16 cellular contexts compared by ENCODE assay signal in genomic region chr3:43584043-43584826, GRCh38. TPM values are rescaled to one million over a fixed set of nuclear protein-coding genes. Genes with fewer than 3 reads are reported as not detected.
DNase-seq lines count a peak whose midpoint lies in the region; ATAC-seq, FAIRE-seq and TF ChIP-seq lines count a peak whose summit lies in the region.
"Had no signal": no experiment of that assay in that cellular context is flagged by ENCODE, and none has a peak within 500 bp of the region (broad histone marks: within the 10 kb centered on the region; RNA-seq: fewer than 3 reads in every experiment).

No MANE protein-coding gene starts in this region.

- peak; percentile 66 for FAIRE-seq in bronchial epithelial cell (lab: Jason Lieb, UNC)

- no peaks in the 10 kb centered on the region for H3K79me1 ChIP-seq in trophoblast cell (ENCODE audit: low read length)

- no peak overlapping the region for H3K27ac ChIP-seq in trophoblast cell (ENCODE audit: low read depth, low read length)
- H3K27ac ChIP-seq: foreskin keratinocyte, ovary had no signal

- no peaks in the 10 kb centered on the region for H3K27me3 Mint-ChIP-seq in activated CD4-positive, alpha-beta memory T cell treated with anti-CD3 and anti-CD28 coated beads for 36 hours
- H3K27me3 Mint-ChIP-seq in activated CD4-positive, alpha-beta memory T cell treated with anti-CD3 and anti-CD28 coated beads, Interleukin-2, amount 10 ng/mL, durations not matched to agents 7 days and 5 days, result no peaks in the 10 kb centered on the region

- H4K12ac ChIP-seq in trophoblast cell (ENCODE audit: low read depth, low read length), result no peak overlapping the region

- H3K4me1 ChIP-seq in trophoblast cell (ENCODE audit: control insufficient read depth in 1 of 2, insufficient read depth in 2 of 2, low read length in 2 of 2), result no peaks in the 10 kb centered on the region
- H3K4me1 ChIP-seq: HAP-1 had no signal

- H3K4me1 Mint-ChIP-seq in activated CD4-positive, alpha-beta memory T cell treated with anti-CD3 and anti-CD28 coated beads for 36 hours (ENCODE audit: low read depth), result peaks cover 10% of the 10 kb centered on the region
- peaks cover 11% of the 10 kb centered on the region for H3K4me1 Mint-ChIP-seq in activated CD4-positive, alpha-beta memory T cell treated with anti-CD3 and anti-CD28 coated beads, Interleukin-2, amount 10 ng/mL, durations not matched to agents 7 days and 5 days

- H3K79me2 ChIP-seq in trophoblast cell (ENCODE audit: control insufficient read depth, insufficient read depth, low read length, poor library complexity), result peaks cover 1% of the 10 kb centered on the region

- no peaks in the 10 kb centered on the region for H3K9me3 Mint-ChIP-seq in activated CD4-positive, alpha-beta memory T cell treated with anti-CD3 and anti-CD28 coated beads for 36 hours
- peaks cover 3% of the 10 kb centered on the region for H3K9me3 Mint-ChIP-seq in activated CD4-positive, alpha-beta memory T cell treated with anti-CD3 and anti-CD28 coated beads, Interleukin-2, amount 10 ng/mL, durations not matched to agents 7 days and 5 days
- H3K9me3 Mint-ChIP-seq: immature natural killer cell had no signal

- intact Hi-C loops in activated CD4-positive, alpha-beta memory T cell treated with anti-CD3 and anti-CD28 coated beads for 36 hours (cut with micrococcal nuclease), result no loop called here

- peaks cover 2% of the 10 kb centered on the region for H3K9me3 ChIP-seq in trophoblast cell (ENCODE audit: insufficient read depth, low read depth, low read length)
- H3K9me3 ChIP-seq: HAP-1, ovary, tibial artery had no signal

- no peak overlapping the region for H2AFZ ChIP-seq in trophoblast cell (ENCODE audit: insufficient read depth, low read length, poor library complexity)

- H4K91ac ChIP-seq in trophoblast cell (ENCODE audit: low read depth, low read length), result no peak overlapping the region

- H3K9ac ChIP-seq in trophoblast cell (ENCODE audit: low read length), result no peak overlapping the region

- CTCF ChIA-PET in activated CD4-positive, alpha-beta memory T cell treated with anti-CD3 and anti-CD28 coated beads for 36 hours (lab: Charles Lee), result interaction anchor here (0.6 kb wide), 1 partner anchor 670 kb away, joined by 3 read pairs; no protein-coding TSS in a partner anchor
- CTCF ChIA-PET in activated CD4-positive, alpha-beta memory T cell treated with anti-CD3 and anti-CD28 coated beads, Interleukin-2, amount 10 ng/mL, durations not matched to agents 7 days and 5 days (lab: Charles Lee), result no interaction called here

- no peak overlapping the region for H4K8ac ChIP-seq in trophoblast cell (ENCODE audit: low read depth, low read length)

- no peak for TF ChIP-seq CTCF in bronchial epithelial cell (IDR thresholded peaks at IDR 0.05; ENCODE audit: insufficient read depth, low read length, severe bottlenecking)

- in situ Hi-C loops in ACHN (cut with HindIII; ENCODE audit: low pct_ligation_motif_present, low pct_unique_long_range_greater_than_20kb, low sequenced_read_pairs), result no loop called here

- no peak overlapping the region for H3K4ac ChIP-seq in trophoblast cell (ENCODE audit: low read depth, low read length)

- H3K4me3 Mint-ChIP-seq in activated CD4-positive, alpha-beta memory T cell treated with anti-CD3 and anti-CD28 coated beads for 36 hours, result no peak overlapping the region
- H3K4me3 Mint-ChIP-seq in activated CD4-positive, alpha-beta memory T cell treated with anti-CD3 and anti-CD28 coated beads, Interleukin-2, amount 10 ng/mL, durations not matched to agents 7 days and 5 days, result no peak overlapping the region
- H3K4me3 Mint-ChIP-seq: immature natural killer cell had no signal

- H3K4me3 ChIP-seq in bronchial epithelial cell (ENCODE audit: low read depth, low read length) (no peak overlapping the region), trophoblast cell (ENCODE audit: low read depth, low read length) (no peak overlapping the region)
- H3K4me3 ChIP-seq: HAP-1, ovary, tibial artery had no signal

- H3K27me3 ChIP-seq in bronchial epithelial cell (ENCODE audit: control insufficient read depth, insufficient read depth, low read length) (no peaks in the 10 kb centered on the region), trophoblast cell (ENCODE audit: insufficient read depth, low read length) (no peaks in the 10 kb centered on the region)
- H3K27me3 ChIP-seq: foreskin keratinocyte, ovary, tibial artery had no signal

- H2BK5ac ChIP-seq in trophoblast cell (ENCODE audit: low read depth, low read length, poor library complexity), result no peak overlapping the region

- peak; percentile 9 for DNase-seq in activated CD4-positive, alpha-beta memory T cell treated with anti-CD3 and anti-CD28 coated beads for 36 hours
- no peak for DNase-seq in activated CD4-positive, alpha-beta memory T cell treated with anti-CD3 and anti-CD28 coated beads, Interleukin-2, amount 10 ng/mL, durations not matched to agents 7 days and 5 days
- peak; percentile 2 for DNase-seq in HCEC 1CT
- peak; percentile 11 for DNase-seq in bronchial epithelial cell (ENCODE audit: low read depth)
- DNase-seq in trophoblast cell, result no peak
- no peak for DNase-seq in ACHN
- DNase-seq in NCI-H1436 (lab: John Stamatoyannopoulos, UW), result no peak
- DNase-seq: activated CD4-positive, CD25-positive, alpha-beta regulatory T cell treated with anti-CD3 and anti-CD28 coated beads, Interleukin-2, amount 50 U/mL, for 72 hours; activated gamma-delta T cell treated with Interleukin-2 at 50 U/mL for 16 hours; foreskin keratinocyte; immature natural killer cell; NCI-H2171 treated with DMSO at 0.1 percent for 48 hours; ovary; tibial artery had no signal

- H2BK12ac ChIP-seq in trophoblast cell (ENCODE audit: low read length), result no peak overlapping the region

- no peak overlapping the region for H3K14ac ChIP-seq in trophoblast cell (ENCODE audit: low read length)

- no peak overlapping the region for H2BK120ac ChIP-seq in trophoblast cell (ENCODE audit: insufficient read depth, low read length, poor library complexity)

- no peak overlapping the region for H3K4me2 ChIP-seq in trophoblast cell (ENCODE audit: low read length)

- POLR2A ChIA-PET in activated CD4-positive, alpha-beta memory T cell treated with anti-CD3 and anti-CD28 coated beads for 36 hours (lab: Charles Lee), result no interaction called here
- POLR2A ChIA-PET in activated CD4-positive, alpha-beta memory T cell treated with anti-CD3 and anti-CD28 coated beads, Interleukin-2, amount 10 ng/mL, durations not matched to agents 7 days and 5 days (lab: Charles Lee), result interaction anchor here (0.6 kb wide), 1 partner anchor 264 kb away, joined by 3 read pairs; no protein-coding TSS in a partner anchor

- H2AK5ac ChIP-seq in trophoblast cell (ENCODE audit: low read length), result no peak overlapping the region

- no peaks in the 10 kb centered on the region for H3K36me3 Mint-ChIP-seq in activated CD4-positive, alpha-beta memory T cell treated with anti-CD3 and anti-CD28 coated beads for 36 hours
- H3K36me3 Mint-ChIP-seq in activated CD4-positive, alpha-beta memory T cell treated with anti-CD3 and anti-CD28 coated beads, Interleukin-2, amount 10 ng/mL, durations not matched to agents 7 days and 5 days (ENCODE audit: low read depth), result peaks cover 2% of the 10 kb centered on the region

- H3K23ac ChIP-seq in trophoblast cell (ENCODE audit: low read length), result no peak overlapping the region

- no peak overlapping the region for H3K27ac Mint-ChIP-seq in activated CD4-positive, alpha-beta memory T cell treated with anti-CD3 and anti-CD28 coated beads for 36 hours
- no peak overlapping the region for H3K27ac Mint-ChIP-seq in activated CD4-positive, alpha-beta memory T cell treated with anti-CD3 and anti-CD28 coated beads, Interleukin-2, amount 10 ng/mL, durations not matched to agents 7 days and 5 days
- H3K27ac Mint-ChIP-seq: immature natural killer cell had no signal

- H3K36me3 ChIP-seq in bronchial epithelial cell (ENCODE audit: control insufficient read depth, insufficient read depth, low read length), result no peaks in the 10 kb centered on the region
- H3K36me3 ChIP-seq in trophoblast cell (ENCODE audit: control insufficient read depth in 1 of 2, insufficient read depth in 2 of 2, low read length in 2 of 2), result peaks cover 2% of the 10 kb centered on the region in 2 experiments
- H3K36me3 ChIP-seq: HAP-1, ovary, tibial artery had no signal

- WGBS in trophoblast cell (ENCODE audit: extremely low coverage, insufficient coverage, insufficient read length), result no CpG with 5 or more reads among the region's 14 CpGs

- peak overlapping the region; percentile 1 for H3K18ac ChIP-seq in trophoblast cell (ENCODE audit: low read length)

- no peak for ATAC-seq in HG02885 (IDR thresholded peaks at IDR 0.05; ENCODE audit: poor library complexity, unreplicated experiment)
- ATAC-seq: foreskin keratinocyte had no signal

RNA-seq across cellular contexts. Expression of gene ANO10, which starts 37.6 kb away (rescaled TPM):
- total RNA-seq in activated CD4-positive, alpha-beta memory T cell treated with anti-CD3 and anti-CD28 coated beads for 36 hours, result 1 to 10 TPM; 8.4 to 8.5 TPM
- total RNA-seq in activated CD4-positive, alpha-beta memory T cell treated with anti-CD3 and anti-CD28 coated beads, Interleukin-2, amount 10 ng/mL, durations not matched to agents 7 days and 5 days, result 10 to 100 TPM; 19.9 TPM
- 25.6 and 25.8 TPM in 2 replicates for total RNA-seq in bronchial epithelial cell
- 54.7 and 55.4 TPM in 2 replicates for polyA plus RNA-seq in trophoblast cell (2013)

Comparison
In these comparisons a context has a peak if more than half of its experiments do, and no peak if none do; other contexts are left out.
1. DNase-seq: peak in activated CD4-positive, alpha-beta memory T cell treated with anti-CD3 and anti-CD28 coated beads for 36 hours (single experiment), HCEC 1CT (single experiment) and bronchial epithelial cell (single experiment); none in activated CD4-positive, alpha-beta memory T cell treated with anti-CD3 and anti-CD28 coated beads, Interleukin-2, amount 10 ng/mL, durations not matched to agents 7 days and 5 days (single experiment), trophoblast cell (0 of 2), ACHN (single experiment) and NCI-H1436 (single experiment).